ENCODE assay signal across 14 cellular contexts in genomic region chr9:70408393-70409040, GRCh38. TPM values are rescaled to one million over a fixed set of nuclear protein-coding genes. Genes with fewer than 3 reads are reported as not detected.
DNase-seq lines count a peak whose midpoint lies in the region; ATAC-seq and TF ChIP-seq lines count a peak whose summit lies in the region.
"Had no signal": no experiment of that assay in that cellular context is flagged by ENCODE, and none has a peak within 500 bp of the region (broad histone marks: within the 10 kb centered on the region; RNA-seq: fewer than 3 reads in every experiment).

No MANE protein-coding gene starts in this region.

- H3K27me3 ChIP-seq in GM23338 (ENCODE audit: insufficient read depth), result peaks cover 41% of the 10 kb centered on the region
- no peaks in the 10 kb centered on the region for H3K27me3 ChIP-seq in hepatocyte

- H3K9me3 ChIP-seq in hepatocyte (ENCODE audit: low read depth), result no peaks in the 10 kb centered on the region

- H3K79me2 ChIP-seq in GM23338 (replicated peaks; ENCODE audit: insufficient read depth), result no peaks in the 10 kb centered on the region; the same call in 1 of the 2 replicates
- H3K79me2 ChIP-seq in hepatocyte, result peaks cover 86% of the 10 kb centered on the region

- H3K4me3 ChIP-seq in GM23338 (no peak overlapping the region), hepatocyte (no peak overlapping the region)

- H3K9me3 Mint-ChIP-seq in GM23338, result no peaks in the 10 kb centered on the region
- H3K9me3 Mint-ChIP-seq in activated naive CD8-positive, alpha-beta T cell treated with anti-CD3 and anti-CD28 coated beads, Interleukin-2, amount 50 U/mL, for 24 hours, result no peaks in the 10 kb centered on the region
- H3K9me3 Mint-ChIP-seq in stimulated activated effector memory CD8-positive, alpha-beta T cell treated with anti-CD3 and anti-CD28 coated beads, Interleukin-12 subunit alpha, Interleukin-12 subunit beta, amount 100 ng/mL, for 72 hours, result no peaks in the 10 kb centered on the region
- H3K9me3 Mint-ChIP-seq: activated T-helper 1 cell treated with anti-CD3 and anti-CD28 coated beads, Interleukin-12 subunit alpha, Interleukin-12 subunit beta, Interleukin-2, Interleukin-4 antibody, amounts not matched to agents 30 ng/mL and 10 ng/mL and 1 ng/mL, durations not matched to agents 14 hours and 24 hours and 36 hours had no signal

- H3K4me2 ChIP-seq in GM23338, result no peak overlapping the region
- H3K4me2 ChIP-seq in hepatocyte, result peak overlapping the region; percentile 40

- H3F3A ChIP-seq in GM23338 (replicated peaks; ENCODE audit: low read depth), result no peaks in the 10 kb centered on the region

- H3K36me3 ChIP-seq in GM23338 (ENCODE audit: insufficient read depth), result no peaks in the 10 kb centered on the region
- no peaks in the 10 kb centered on the region for H3K36me3 ChIP-seq in hepatocyte (replicated peaks; ENCODE audit: insufficient read depth, low read depth)

- H2AFZ ChIP-seq in GM23338, result no peak overlapping the region
- H2AFZ ChIP-seq in hepatocyte, result no peak overlapping the region
- H2AFZ ChIP-seq: parathyroid adenoma had no signal

- peaks cover 29% of the 10 kb centered on the region for H3K27me3 Mint-ChIP-seq in GM23338 (ENCODE audit: insufficient read depth, low read depth, poor library complexity)
- peaks cover 7% of the 10 kb centered on the region for H3K27me3 Mint-ChIP-seq in activated naive CD8-positive, alpha-beta T cell treated with anti-CD3 and anti-CD28 coated beads, Interleukin-2, amount 50 U/mL, for 24 hours

- H3K27ac ChIP-seq in GM23338 (ENCODE audit: low read depth) (no peak overlapping the region), hepatocyte (no peak overlapping the region)

- peaks cover 29% of the 10 kb centered on the region for H3K4me1 Mint-ChIP-seq in GM23338
- H3K4me1 Mint-ChIP-seq in activated naive CD8-positive, alpha-beta T cell treated with anti-CD3 and anti-CD28 coated beads, Interleukin-2, amount 50 U/mL, for 24 hours, result peaks cover 82% of the 10 kb centered on the region
- H3K4me1 Mint-ChIP-seq in stimulated activated effector memory CD8-positive, alpha-beta T cell treated with anti-CD3 and anti-CD28 coated beads, Interleukin-12 subunit alpha, Interleukin-12 subunit beta, amount 100 ng/mL, for 72 hours, result peaks cover 65% of the 10 kb centered on the region

- H3K9me2 ChIP-seq in GM23338 (ENCODE audit: insufficient read depth) (no peaks in the 10 kb centered on the region; the same call in 1 of the 2 replicates), hepatocyte (replicated peaks; ENCODE audit: insufficient read depth) (no peaks in the 10 kb centered on the region)

- H4K20me1 ChIP-seq in GM23338 (replicated peaks; ENCODE audit: insufficient read depth), result no peaks in the 10 kb centered on the region
- H4K20me1 ChIP-seq in hepatocyte (ENCODE audit: insufficient read depth, poor library complexity, severe bottlenecking), result peaks cover 44% of the 10 kb centered on the region

- H3K36me3 Mint-ChIP-seq in GM23338 (ENCODE audit: low read depth), result no peaks in the 10 kb centered on the region
- peaks cover 14% of the 10 kb centered on the region for H3K36me3 Mint-ChIP-seq in activated naive CD8-positive, alpha-beta T cell treated with anti-CD3 and anti-CD28 coated beads, Interleukin-2, amount 50 U/mL, for 24 hours (ENCODE audit: low read depth)
- H3K36me3 Mint-ChIP-seq in stimulated activated effector memory CD8-positive, alpha-beta T cell treated with anti-CD3 and anti-CD28 coated beads, Interleukin-12 subunit alpha, Interleukin-12 subunit beta, amount 100 ng/mL, for 72 hours, result peaks cover 24% of the 10 kb centered on the region

- no peak for ATAC-seq in GM23338
- no peak for ATAC-seq in activated naive CD8-positive, alpha-beta T cell treated with anti-CD3 and anti-CD28 coated beads, Interleukin-2, amount 50 U/mL, for 24 hours
- ATAC-seq in stimulated activated effector memory CD8-positive, alpha-beta T cell treated with anti-CD3 and anti-CD28 coated beads, Interleukin-12 subunit alpha, Interleukin-12 subunit beta, amount 100 ng/mL, for 72 hours, result no peak

- H3K4me3 Mint-ChIP-seq in GM23338, result no peak overlapping the region
- no peak overlapping the region for H3K4me3 Mint-ChIP-seq in activated naive CD8-positive, alpha-beta T cell treated with anti-CD3 and anti-CD28 coated beads, Interleukin-2, amount 50 U/mL, for 24 hours
- H3K4me3 Mint-ChIP-seq in stimulated activated effector memory CD8-positive, alpha-beta T cell treated with anti-CD3 and anti-CD28 coated beads, Interleukin-12 subunit alpha, Interleukin-12 subunit beta, amount 100 ng/mL, for 72 hours, result no peak overlapping the region

- WGBS in hepatocyte (ENCODE audit: low lambda C conversion rate, missing lambda C conversion rate), result 76% methylated on average over 5 of the region's 5 CpGs

- H3K4me1 ChIP-seq in GM23338 (ENCODE audit: insufficient read depth) (peaks cover 22% of the 10 kb centered on the region), hepatocyte (ENCODE audit: insufficient read depth) (peaks cover 8% of the 10 kb centered on the region)

- TF ChIP-seq CTCF in GM23338 (conservative IDR thresholded peaks at IDR 0.05; ENCODE audit: low read depth in 2 of 2) (no peak), hepatocyte (IDR thresholded peaks at IDR 0.05; ENCODE audit: poor library complexity) (no peak)

- H3K27ac Mint-ChIP-seq in GM23338, result no peak overlapping the region
- H3K27ac Mint-ChIP-seq in activated naive CD8-positive, alpha-beta T cell treated with anti-CD3 and anti-CD28 coated beads, Interleukin-2, amount 50 U/mL, for 24 hours, result peak overlapping the region; percentile 95
- H3K27ac Mint-ChIP-seq in stimulated activated effector memory CD8-positive, alpha-beta T cell treated with anti-CD3 and anti-CD28 coated beads, Interleukin-12 subunit alpha, Interleukin-12 subunit beta, amount 100 ng/mL, for 72 hours, result peak overlapping the region; percentile 75
- H3K27ac Mint-ChIP-seq: activated T-helper 1 cell treated with anti-CD3 and anti-CD28 coated beads, Interleukin-12 subunit alpha, Interleukin-12 subunit beta, Interleukin-2, Interleukin-4 antibody, amounts not matched to agents 30 ng/mL and 10 ng/mL and 1 ng/mL, durations not matched to agents 14 hours and 24 hours and 36 hours had no signal

- DNase-seq in GM23338 (ENCODE audit: low spot score) (peak; percentile 66), hepatocyte (ENCODE audit: low spot score) (no peak), amygdala (lab: John Stamatoyannopoulos, UW) (no peak)
- no peak for DNase-seq in activated naive CD8-positive, alpha-beta T cell treated with anti-CD3 and anti-CD28 coated beads, Interleukin-2, amount 50 U/mL, for 24 hours
- DNase-seq in stimulated activated effector memory CD8-positive, alpha-beta T cell treated with anti-CD3 and anti-CD28 coated beads, Interleukin-12 subunit alpha, Interleukin-12 subunit beta, amount 100 ng/mL, for 72 hours (ENCODE audit: low spot score in 2 of 2), result no peak
- no peak for DNase-seq in activated CD4-positive, alpha-beta T cell treated with anti-CD3 and anti-CD28 coated beads, Interleukin-2, amount 50 U/mL, for 1 hour
- DNase-seq in stimulated activated CD4-positive, alpha-beta T cell treated with anti-CD3 and anti-CD28 coated beads, Interleukin-1b, Interleukin-23, amount 100 ng/mL, for 48 hours, result no peak
- DNase-seq in stimulated activated CD4-positive, alpha-beta T cell treated with anti-CD3 and anti-CD28 coated beads, Interleukin-4, amount 100 ng/mL, for 1 hour, result no peak
- DNase-seq: Calu3, cerebellar nuclear complex, Kasumi-1, NCI-H1930 had no signal

RNA-seq across cellular contexts. Expression of gene KLF9, which starts 5.9 kb away (rescaled TPM):
- 0.82 and 1.5 TPM in 2 replicates for total RNA-seq in GM23338 (2014; rRNA removed; shearing (Covaris generic))
- polyA plus RNA-seq in GM23338 (2016; fragmentation: Nextera tagmentation; extraction: Ambion mirVana), result 0.45 and 0.58 TPM in 2 replicates
- 29.4 and 31.9 TPM in 2 replicates for total RNA-seq in hepatocyte
- polyA plus RNA-seq in hepatocyte, result 5.2 and 5.3 TPM in 2 replicates

Comparison
In these comparisons a context has a peak if more than half of its experiments do, and no peak if none do; other contexts are left out.
1. RNA of gene KLF9, which starts 5.9 kb away (total RNA-seq): 29.4 to 31.9 TPM in hepatocyte; 0.82 to 1.5 TPM in GM23338; every median in the first group is over 10 times any median in the second.